Comparison of ENCODE assay signal across 19 cellular contexts in the genomic region with DNA sequence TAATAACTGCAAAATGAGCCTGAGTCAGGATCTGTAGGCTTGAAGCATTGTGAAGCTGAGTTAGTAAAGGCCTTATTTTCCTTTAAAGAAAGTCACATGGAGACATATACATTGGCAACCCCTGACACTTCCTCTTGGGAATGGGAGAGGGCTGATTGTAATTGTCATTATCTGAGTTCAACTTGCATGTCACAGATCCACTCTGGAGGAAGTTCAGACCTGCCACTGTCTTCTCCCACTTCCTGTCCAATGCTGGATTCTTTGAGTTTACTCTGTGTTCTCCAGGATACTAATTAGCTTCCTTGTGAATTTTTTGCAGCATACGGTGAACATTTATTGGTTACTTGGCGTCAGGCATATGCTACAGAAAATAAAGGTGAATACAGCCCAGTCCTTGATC.
"Had no signal": no experiment of that assay in that cellular context is flagged by ENCODE, and none has a peak within 500 bp of the region (broad histone marks: within the 10 kb centered on the region; RNA-seq: fewer than 3 reads in every experiment).

No MANE protein-coding gene starts in this region.

- DNase-seq: Karpas-422; KG1; MG63; NCI-H1092; NCI-H187; NCI-H2029; NCI-H2171; NCI-H226; NCI-H446; NCI-H510A; NCI-H524 treated with DMSO at 0.1 percent for 48 hours; NCI-H82; NK-92 treated with Interleukin-12 subunit alpha and Interleukin-12 subunit beta, amount 100 ng/mL, for 24 hours; PC-3; SHP77; SK-N-SH; SW 1271 had no signal

- H3K4me2 ChIP-seq: SK-N-SH had no signal

- H3K9me2 ChIP-seq: SK-N-SH had no signal

- H3K27me3 ChIP-seq: MG63 had no signal

- ATAC-seq: Panc1, PC-3 had no signal

- H3K27ac ChIP-seq: RWPE1 had no signal

- H3K4me3 ChIP-seq: MG63 had no signal

- H3K9me3 ChIP-seq: MG63, SK-N-SH had no signal
